ENCODE assay signal across 9 cellular contexts in the genomic region with DNA sequence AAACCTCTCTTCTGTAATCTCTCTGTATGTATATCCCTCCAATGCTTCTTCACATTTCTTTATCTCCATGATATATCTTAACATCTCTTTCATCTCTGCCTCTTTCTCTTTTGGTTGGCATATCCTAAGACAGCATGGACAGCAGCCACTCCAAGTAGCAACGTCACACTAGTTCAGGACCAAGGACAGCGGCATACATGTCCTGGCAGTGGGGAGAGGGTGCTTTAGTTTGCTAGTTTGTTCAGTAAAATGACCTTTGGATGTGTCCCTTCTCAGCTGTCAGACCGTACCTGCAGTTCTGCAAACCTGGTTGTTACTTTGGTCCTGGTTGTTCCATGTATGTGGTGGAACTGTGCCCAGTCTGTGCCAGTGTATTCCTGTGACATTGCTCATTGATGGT.
DNase-seq lines count a peak whose midpoint lies in the region; ATAC-seq and TF ChIP-seq lines count a peak whose summit lies in the region.
"Had no signal": no experiment of that assay in that cellular context is flagged by ENCODE, and none has a peak within 500 bp of the region (broad histone marks: within the 10 kb centered on the region; RNA-seq: fewer than 3 reads in every experiment).

No MANE protein-coding gene starts in this region.

- no peaks in the 10 kb centered on the region for H3K9me3 Mint-ChIP-seq in T-helper 2 cell treated with Interferon-gamma antibody and Interleukin-4, amounts not matched to agents 5 μg/mL and 100 μg/mL, for 36 hours

- no peak overlapping the region for H3K4me3 Mint-ChIP-seq in T-helper 2 cell treated with Interferon-gamma antibody and Interleukin-4, amounts not matched to agents 5 μg/mL and 100 μg/mL, for 36 hours

- no peak overlapping the region for H3K4me3 ChIP-seq in BE2C (ENCODE audit: low read depth, low read length)
- H3K4me3 ChIP-seq: skin epidermis had no signal

- no peaks in the 10 kb centered on the region for H3K4me1 Mint-ChIP-seq in T-helper 2 cell treated with Interferon-gamma antibody and Interleukin-4, amounts not matched to agents 5 μg/mL and 100 μg/mL, for 36 hours (ENCODE audit: low read depth)

- no peak overlapping the region for H3K27ac Mint-ChIP-seq in T-helper 2 cell treated with Interferon-gamma antibody and Interleukin-4, amounts not matched to agents 5 μg/mL and 100 μg/mL, for 36 hours

- TF ChIP-seq CTCF in BE2C (IDR thresholded peaks at IDR 0.05; ENCODE audit: low read depth, low read length): no peak

- DNase-seq in stimulated activated CD4-positive, alpha-beta T cell treated with anti-CD3 and anti-CD28 coated beads, Interleukin-2, amount 100 ng/mL, for 48 hours: peak; percentile 3 to 11
- no peak for DNase-seq in stimulated activated CD4-positive, alpha-beta T cell treated with anti-CD3 and anti-CD28 coated beads, Interleukin-4, amount 100 ng/mL, for 4 hours
- DNase-seq in T-helper 2 cell treated with Interferon-gamma antibody and Interleukin-4, amounts not matched to agents 5 μg/mL and 100 μg/mL, for 36 hours (ENCODE audit: low spot score): peak; percentile 20
- DNase-seq in glomerular visceral epithelial cell (ENCODE audit: extremely low spot score) (peak; percentile 67), BE2C (no peak)
- peak; percentile 37 for DNase-seq in stimulated activated CD8-positive, alpha-beta memory T cell treated with anti-CD3 and anti-CD28 coated beads, Interleukin-4, amount 100 ng/mL, for 48 hours

- no peaks in the 10 kb centered on the region for H3K27me3 Mint-ChIP-seq in T-helper 2 cell treated with Interferon-gamma antibody and Interleukin-4, amounts not matched to agents 5 μg/mL and 100 μg/mL, for 36 hours (ENCODE audit: low read depth)

- ATAC-seq in GM21447 (IDR thresholded peaks at IDR 0.05; ENCODE audit: unreplicated experiment) (no peak), GM21723 (IDR thresholded peaks at IDR 0.05; ENCODE audit: unreplicated experiment) (no peak)

- no peaks in the 10 kb centered on the region for H3K36me3 Mint-ChIP-seq in T-helper 2 cell treated with Interferon-gamma antibody and Interleukin-4, amounts not matched to agents 5 μg/mL and 100 μg/mL, for 36 hours (ENCODE audit: low read depth)

- no peaks in the 10 kb centered on the region for H3K27me3 ChIP-seq in BE2C

- H3K36me3 ChIP-seq in BE2C: no peaks in the 10 kb centered on the region

- peaks cover 2% of the 10 kb centered on the region; the same call in 1 of the 2 replicates for H3K9me3 ChIP-seq in BE2C

- peaks cover 9% of the 10 kb centered on the region for H3K4me1 ChIP-seq in BE2C

Comparison
In these comparisons a context has a peak if more than half of its experiments do, and no peak if none do; other contexts are left out.
1. DNase-seq: peak in stimulated activated CD4-positive, alpha-beta T cell treated with anti-CD3 and anti-CD28 coated beads, Interleukin-2, amount 100 ng/mL, for 48 hours (2 of 2), T-helper 2 cell treated with Interferon-gamma antibody and Interleukin-4, amounts not matched to agents 5 μg/mL and 100 μg/mL, for 36 hours (single experiment), glomerular visceral epithelial cell (single experiment) and stimulated activated CD8-positive, alpha-beta memory T cell treated with anti-CD3 and anti-CD28 coated beads, Interleukin-4, amount 100 ng/mL, for 48 hours (single experiment); none in stimulated activated CD4-positive, alpha-beta T cell treated with anti-CD3 and anti-CD28 coated beads, Interleukin-4, amount 100 ng/mL, for 4 hours (0 of 2) and BE2C (single experiment).